Comparison of ENCODE assay signal across 28 cellular contexts in genomic region chr5:122368845-122369244, GRCh38. TPM values are rescaled to one million over a fixed set of nuclear protein-coding genes. Genes with fewer than 3 reads are reported as not detected.
"Had no signal": no experiment of that assay in that cellular context is flagged by ENCODE, and none has a peak within 500 bp of the region (broad histone marks: within the 10 kb centered on the region; RNA-seq: fewer than 3 reads in every experiment).

No MANE protein-coding gene starts in this region.

- H3K27me3 Mint-ChIP-seq: activated CD4-positive, alpha-beta memory T cell treated with anti-CD3 and anti-CD28 coated beads, Interleukin-2, amount 10 ng/mL, durations not matched to agents 7 days and 5 days; activated CD4-positive, alpha-beta T cell treated with anti-CD3 and anti-CD28 coated beads, Interleukin-2, amount 10 ng/mL, durations not matched to agents 7 days and 5 days; activated naive CD4-positive, alpha-beta T cell treated with anti-CD3 and anti-CD28 coated beads, Interleukin-2, amount 10 ng/mL, durations not matched to agents 7 days and 5 days; activated naive CD8-positive, alpha-beta T cell treated with anti-CD3 and anti-CD28 coated beads for 36 hours had no signal

- ATAC-seq: activated T-helper 17 cell treated with anti-CD3 and anti-CD28 coated beads, Interleukin-2, amount 50 U/mL, for 72 hours; T-cell had no signal

- H3K4me3 Mint-ChIP-seq: activated CD4-positive, alpha-beta memory T cell treated with anti-CD3 and anti-CD28 coated beads, Interleukin-2, amount 10 ng/mL, durations not matched to agents 7 days and 5 days; activated CD4-positive, alpha-beta T cell treated with anti-CD3 and anti-CD28 coated beads, Interleukin-2, amount 10 ng/mL, durations not matched to agents 7 days and 5 days; activated naive CD4-positive, alpha-beta T cell treated with anti-CD3 and anti-CD28 coated beads, Interleukin-2, amount 10 ng/mL, durations not matched to agents 7 days and 5 days; activated naive CD8-positive, alpha-beta T cell treated with anti-CD3 and anti-CD28 coated beads for 36 hours; activated T-helper 17 cell treated with anti-CD3 and anti-CD28 coated beads, Interleukin-2, amount 50 U/mL, for 72 hours; T-cell had no signal

- H3K9me3 Mint-ChIP-seq: activated CD4-positive, alpha-beta memory T cell treated with anti-CD3 and anti-CD28 coated beads, Interleukin-2, amount 10 ng/mL, durations not matched to agents 7 days and 5 days; activated CD4-positive, alpha-beta T cell treated with anti-CD3 and anti-CD28 coated beads, Interleukin-2, amount 10 ng/mL, durations not matched to agents 7 days and 5 days; activated naive CD4-positive, alpha-beta T cell treated with anti-CD3 and anti-CD28 coated beads, Interleukin-2, amount 10 ng/mL, durations not matched to agents 7 days and 5 days; activated naive CD8-positive, alpha-beta T cell treated with anti-CD3 and anti-CD28 coated beads for 36 hours had no signal

- H3K4me1 Mint-ChIP-seq: activated CD4-positive, alpha-beta memory T cell treated with anti-CD3 and anti-CD28 coated beads, Interleukin-2, amount 10 ng/mL, durations not matched to agents 7 days and 5 days; activated CD4-positive, alpha-beta T cell treated with anti-CD3 and anti-CD28 coated beads, Interleukin-2, amount 10 ng/mL, durations not matched to agents 7 days and 5 days; activated naive CD4-positive, alpha-beta T cell treated with anti-CD3 and anti-CD28 coated beads, Interleukin-2, amount 10 ng/mL, durations not matched to agents 7 days and 5 days; activated naive CD8-positive, alpha-beta T cell treated with anti-CD3 and anti-CD28 coated beads for 36 hours; activated T-helper 17 cell treated with anti-CD3 and anti-CD28 coated beads, Interleukin-2, amount 50 U/mL, for 72 hours; T-cell had no signal

- DNase-seq: activated CD4-positive, alpha-beta memory T cell treated with anti-CD3 and anti-CD28 coated beads, Interleukin-2, amount 10 ng/mL, durations not matched to agents 7 days and 5 days; activated CD4-positive, alpha-beta T cell treated with anti-CD3 and anti-CD28 coated beads, Interleukin-2, amount 10 ng/mL, durations not matched to agents 7 days and 5 days; activated CD4-positive, CD25-positive, alpha-beta regulatory T cell; activated gamma-delta T cell; activated naive CD4-positive, alpha-beta T cell treated with anti-CD3 and anti-CD28 coated beads, Interleukin-2, amount 10 ng/mL, durations not matched to agents 7 days and 5 days; activated naive CD8-positive, alpha-beta T cell treated with anti-CD3 and anti-CD28 coated beads for 36 hours; activated T-cell treated with anti-CD3 and anti-CD28 coated beads for 4 hours; activated T-cell treated with anti-CD3 and anti-CD28 coated beads, Interleukin-2, amount 50 U/mL, for 48 hours; anterior cingulate cortex; caudate nucleus; KG1; NCI-H1048; NCI-H146; NCI-H187 treated with DMSO at 0.1 percent for 48 hours; NCI-H2081 treated with DMSO at 0.1 percent for 48 hours; NCI-H2171 treated with DMSO at 0.1 percent for 48 hours; NCI-H226; NCI-H526; NCI-H774; SIG-M5; T-cell; T-helper 2 cell; T1000 had no signal

- H3K36me3 Mint-ChIP-seq: activated naive CD4-positive, alpha-beta T cell treated with anti-CD3 and anti-CD28 coated beads, Interleukin-2, amount 10 ng/mL, durations not matched to agents 7 days and 5 days; activated naive CD8-positive, alpha-beta T cell treated with anti-CD3 and anti-CD28 coated beads for 36 hours; T-cell had no signal

- H3K27ac Mint-ChIP-seq: activated CD4-positive, alpha-beta memory T cell treated with anti-CD3 and anti-CD28 coated beads, Interleukin-2, amount 10 ng/mL, durations not matched to agents 7 days and 5 days; activated CD4-positive, alpha-beta T cell treated with anti-CD3 and anti-CD28 coated beads, Interleukin-2, amount 10 ng/mL, durations not matched to agents 7 days and 5 days; activated naive CD4-positive, alpha-beta T cell treated with anti-CD3 and anti-CD28 coated beads, Interleukin-2, amount 10 ng/mL, durations not matched to agents 7 days and 5 days; activated naive CD8-positive, alpha-beta T cell treated with anti-CD3 and anti-CD28 coated beads for 36 hours; activated T-helper 17 cell treated with anti-CD3 and anti-CD28 coated beads, Interleukin-2, amount 50 U/mL, for 72 hours; T-cell had no signal

RNA-seq across cellular contexts. Expression of gene SNCAIP, which starts 56.8 kb away (rescaled TPM):
- total RNA-seq: activated CD4-positive, alpha-beta memory T cell treated with anti-CD3 and anti-CD28 coated beads, Interleukin-2, amount 10 ng/mL, durations not matched to agents 7 days and 5 days; activated CD4-positive, alpha-beta T cell treated with anti-CD3 and anti-CD28 coated beads, Interleukin-2, amount 10 ng/mL, durations not matched to agents 7 days and 5 days; activated CD8-positive, alpha-beta memory T cell treated with anti-CD3 and anti-CD28 coated beads for 36 hours; activated naive CD8-positive, alpha-beta T cell treated with anti-CD3 and anti-CD28 coated beads for 36 hours; activated T-helper 17 cell treated with anti-CD3 and anti-CD28 coated beads, Interleukin-2, amount 50 U/mL, for 72 hours; LHCN-M2; OCI-LY7; RPMI7951; T-cell had no signal
